ENCODE assay signal across 18 cellular contexts in genomic region chr18:50182516-50182915, GRCh38. TPM values are rescaled to one million over a fixed set of nuclear protein-coding genes. Genes with fewer than 3 reads are reported as not detected.
DNase-seq lines count a peak whose midpoint lies in the region; FAIRE-seq and TF ChIP-seq lines count a peak whose summit lies in the region.
"Had no signal": no experiment of that assay in that cellular context is flagged by ENCODE, and none has a peak within 500 bp of the region (broad histone marks: within the 10 kb centered on the region; RNA-seq: fewer than 3 reads in every experiment).

No MANE protein-coding gene starts in this region.

- H3K4me3 ChIP-seq in kidney (ENCODE audit: low read length in 2 of 2) (no peak overlapping the region), prostate gland (no peak overlapping the region)
- H3K4me3 ChIP-seq: GM12878 had no signal

- intact Hi-C loops in kidney (cut with DNase I), result no loop called here
- intact Hi-C loops in prostate gland (cut with DNase I), result no loop called here

- no peaks in the 10 kb centered on the region for H3K27me3 ChIP-seq in prostate gland (replicated peaks; ENCODE audit: insufficient read depth)
- H3K27me3 ChIP-seq: BE2C had no signal

- no peak for TF ChIP-seq CTCF in kidney (IDR thresholded peaks at IDR 0.05; ENCODE audit: borderline replicate concordance, extremely low read depth, insufficient read depth)
- no peak for TF ChIP-seq CTCF in prostate gland (IDR thresholded peaks at IDR 0.05)

- H3K4me1 ChIP-seq in kidney (ENCODE audit: control insufficient read depth in 1 of 2, insufficient read depth in 1 of 2, low read depth in 1 of 2, low read length in 2 of 2), result no peaks in the 10 kb centered on the region
- no peaks in the 10 kb centered on the region for H3K4me1 ChIP-seq in prostate gland (replicated peaks)
- H3K4me1 ChIP-seq: BE2C, Caco-2 had no signal

- no peaks in the 10 kb centered on the region for H3K36me3 ChIP-seq in kidney (ENCODE audit: control insufficient read depth in 1 of 2, insufficient read depth in 2 of 2, low read length in 2 of 2)
- no peaks in the 10 kb centered on the region for H3K36me3 ChIP-seq in prostate gland
- H3K36me3 ChIP-seq: BE2C had no signal

- FAIRE-seq in kidney (lab: Jason Lieb, UNC), result no peak
- FAIRE-seq: A204.1, D721Med, GM12878 had no signal

- DNase-seq in NCI-H1694 treated with DMSO at 0.1 percent for 48 hours (lab: John Stamatoyannopoulos, UW) (peak; percentile 48), NCI-H446 (lab: John Stamatoyannopoulos, UW) (peak; percentile 23 to 62), cerebellar nuclear complex (lab: John Stamatoyannopoulos, UW) (peak; percentile 33 to 52), ecto neural progenitor cell (ENCODE audit: low spot score) (no peak), kidney (no peak), prostate gland (ENCODE audit: low spot score) (no peak)
- DNase-seq: ACHN; BE2C; Caco-2; CD4-positive, CD25-positive, alpha-beta regulatory T cell; DMS79 treated with DMSO at 0.1 percent for 48 hours; GOT3; H7; HFFc6 had no signal

- H3K27ac ChIP-seq in kidney (ENCODE audit: low read depth in 2 of 2, low read length in 2 of 2), result no peak overlapping the region
- H3K27ac ChIP-seq in prostate gland, result no peak overlapping the region
- H3K27ac ChIP-seq: HL-60 had no signal

- no peak for TF ChIP-seq POLR2A in prostate gland (IDR thresholded peaks at IDR 0.05)

- H3K9me3 ChIP-seq in kidney (ENCODE audit: control insufficient read depth in 1 of 2, low read length in 2 of 2) (no peaks in the 10 kb centered on the region), prostate gland (no peaks in the 10 kb centered on the region)
- H3K9me3 ChIP-seq: BE2C, Caco-2 had no signal

- no peak overlapping the region for H3K9ac ChIP-seq in kidney (ENCODE audit: low read length in 2 of 2)

RNA-seq across cellular contexts. Expression of gene MYO5B, which starts 12.4 kb away (rescaled TPM):
- total RNA-seq in kidney, result 43.8 TPM
- polyA plus RNA-seq in kidney (ENCODE audit: insufficient read depth, low read depth, low replicate concordance), result 17.8 TPM
- total RNA-seq in prostate gland, result 10 to 100 TPM; 28.5 to 31.1 TPM
- total RNA-seq: CD4-positive, CD25-positive, alpha-beta regulatory T cell had no signal

Comparison
In these comparisons a context has a peak if more than half of its experiments do, and no peak if none do; other contexts are left out.
1. DNase-seq: peak in NCI-H1694 treated with DMSO at 0.1 percent for 48 hours (single experiment), NCI-H446 (2 of 2) and cerebellar nuclear complex (2 of 2); none in ecto neural progenitor cell (single experiment), kidney (single experiment) and prostate gland (single experiment).